ENCODE assay signal across 1 cellular context in genomic region chr2:218733615-218734021, GRCh38.
TF ChIP-seq lines count a peak whose summit lies in the region.

No MANE protein-coding gene starts in this region.

TF ChIP-seq in GM12878, 131 proteins besides CTCF, POLR2A, EP300 and RAD21 (continued from another document):
- TF ChIP-seq ZNF687 (IDR thresholded peaks at IDR 0.05): peak; percentile 55; the same call in 1 of the 2 replicates
- 0 out of 2 replicates have a peak, but pooled peaks have one; percentile 20 for TF ChIP-seq POLR2AphosphoS5 (IDR thresholded peaks at IDR 0.05; ENCODE audit: low read length)
- no peak for TF ChIP-seq SIN3A (IDR thresholded peaks at IDR 0.05; ENCODE audit: low read depth, low read length)
- TF ChIP-seq IKZF1 (conservative IDR thresholded peaks at IDR 0.05): 0 out of 2 replicates have a peak, but pooled peaks have one; percentile 10
- no peak for TF ChIP-seq WRNIP1 (IDR thresholded peaks at IDR 0.05; ENCODE audit: borderline replicate concordance, low read depth, low read length)
- no peak for TF ChIP-seq CREM (IDR thresholded peaks at IDR 0.05; ENCODE audit: low read depth)
